8 cellular contexts compared by ENCODE assay signal in genomic region chr19:2494084-2494446, GRCh38. TPM values are rescaled to one million over a fixed set of nuclear protein-coding genes. Genes with fewer than 3 reads are reported as not detected.
A peak's percentile ranks its signal among the peaks of the same experiment; 100 is the strongest.
DNase-seq lines count a peak whose midpoint lies in the region; ATAC-seq and TF ChIP-seq lines count a peak whose summit lies in the region.

No MANE protein-coding gene starts in this region.

- H3K36me3 ChIP-seq in SJSA1 (no peaks in the 10 kb centered on the region), esophagus muscularis mucosa (no peaks in the 10 kb centered on the region), psoas muscle (ENCODE audit: insufficient read depth in 1 of 2, low read depth in 1 of 2) (no peaks in the 10 kb centered on the region), uterus (no peaks in the 10 kb centered on the region)

- 35% methylated on average over 13 of the region's 21 CpGs for WGBS in esophagus muscularis mucosa
- WGBS in psoas muscle, 3 donors, result 50 to 57% (median 50%) methylated on average over 21 of the region's 21 CpGs

- TF ChIP-seq CTCF in esophagus muscularis mucosa (IDR thresholded peaks at IDR 0.05), result no peak
- TF ChIP-seq CTCF in psoas muscle (IDR thresholded peaks at IDR 0.05), result no peak
- TF ChIP-seq CTCF in uterus (IDR thresholded peaks at IDR 0.05), result no peak

- DNase-seq in ELR (ENCODE audit: low read depth), result peak; percentile 77
- DNase-seq in SJSA1 (ENCODE audit: low read depth in 1 of 2, low spot score in 2 of 2), result peak; percentile 48 to 74
- no peak for DNase-seq in esophagus muscularis mucosa (ENCODE audit: extremely low spot score)
- peak in 1 of 2 donors; percentile 46 for DNase-seq in psoas muscle
- DNase-seq in H4 (ENCODE audit: low spot score), result no peak
- no peak for DNase-seq in NCI-H1048 (lab: John Stamatoyannopoulos, UW)
- no peak for DNase-seq in uterus

- intact Hi-C loops in esophagus muscularis mucosa (cut with DNase I), result no loop called here
- intact Hi-C loops in psoas muscle (cut with DNase I), result loop anchor here (2.0 to 5.0 kb wide), 2 partner anchors 17 to 48 kb away; partner anchors contain the start of gene GADD45B (in 1 of the 2)
- intact Hi-C loops in uterus (cut with DNase I; ENCODE audit: low total_unique reads), result no loop called here

- H3K4me1 ChIP-seq in SJSA1 (replicated peaks), result peaks cover 80% of the 10 kb centered on the region
- H3K4me1 ChIP-seq in esophagus muscularis mucosa, result peaks cover 44 to 61% (median 57%) of the 10 kb centered on the region in 4 donors
- H3K4me1 ChIP-seq in psoas muscle, result peaks cover 38% of the 10 kb centered on the region
- peaks cover 0 to 16% of the 10 kb centered on the region in 2 donors for H3K4me1 ChIP-seq in uterus

- no peak for TF ChIP-seq POLR2A in esophagus muscularis mucosa (IDR thresholded peaks at IDR 0.05; ENCODE audit: low read depth)
- no peak for TF ChIP-seq POLR2A in uterus (IDR thresholded peaks at IDR 0.05)

- H3K9me3 ChIP-seq in SJSA1 (replicated peaks) (no peaks in the 10 kb centered on the region), esophagus muscularis mucosa (no peaks in the 10 kb centered on the region), psoas muscle (no peaks in the 10 kb centered on the region), uterus (no peaks in the 10 kb centered on the region)

- no peak for TF ChIP-seq EP300 in esophagus muscularis mucosa (IDR thresholded peaks at IDR 0.05)

- no peaks in the 10 kb centered on the region for H3K27me3 ChIP-seq in SJSA1 (replicated peaks)
- no peaks in the 10 kb centered on the region for H3K27me3 ChIP-seq in esophagus muscularis mucosa
- H3K27me3 ChIP-seq in psoas muscle (ENCODE audit: insufficient read depth in 3 of 3, low read length in 2 of 3), result no peaks in the 10 kb centered on the region
- H3K27me3 ChIP-seq in uterus, result no peaks in the 10 kb centered on the region

- H3K4me3 ChIP-seq in SJSA1 (peak overlapping the region; percentile 34), esophagus muscularis mucosa (peak overlapping the region; percentile 56 to 65 (median 60)), psoas muscle (peak overlapping the region; percentile 55), uterus (no peak overlapping the region)

- H3K27ac ChIP-seq in SJSA1 (no peak overlapping the region), esophagus muscularis mucosa (replicated peaks in 1 of 4) (peak overlapping the region; percentile 87 to 89 (median 88)), psoas muscle (no peak overlapping the region), uterus (no peak overlapping the region)

- ATAC-seq in psoas muscle (no peak), HG03378 (IDR thresholded peaks at IDR 0.05; ENCODE audit: unreplicated experiment) (no peak)

RNA-seq across cellular contexts. Expression of gene GADD45B, which starts 18.1 kb away (rescaled TPM):
- total RNA-seq in SJSA1 (2014; rRNA removed; shearing (Covaris generic)), result 112 and 132 TPM in 2 replicates
- total RNA-seq in esophagus muscularis mucosa (100 to 1,000 TPM in 1 of 4 donors, 10 to 100 TPM in 3; 56.5 to 793 (median 90.5) TPM), psoas muscle (10 to 100 TPM; 10.9 to 63.1 (median 25.6) TPM), uterus (10 to 100 TPM; 17.6 to 68.2 (median 38.0) TPM)
- polyA plus RNA-seq in psoas muscle, result 10 to 100 TPM; 14.1 to 94.1 (median 19.3) TPM
- 14.3 and 82.3 TPM in 2 replicates for total RNA-seq in H4 (2014; rRNA removed; shearing (Covaris generic))

RNA-seq across cellular contexts. Expression of gene LMNB2, which starts 37.3 kb away (rescaled TPM):
- total RNA-seq in SJSA1 (2014; rRNA removed; shearing (Covaris generic)), result 275 and 316 TPM in 2 replicates
- total RNA-seq in esophagus muscularis mucosa (10 to 100 TPM; 13.3 to 30.8 (median 19.3) TPM), psoas muscle (10 to 100 TPM; 11.4 to 28.6 (median 22.7) TPM), uterus (10 to 100 TPM; 10.3 to 75.7 (median 17.1) TPM)
- polyA plus RNA-seq in psoas muscle, result 10 to 100 TPM; 27.6 to 40.3 (median 38.1) TPM
- 64.3 and 86.4 TPM in 2 replicates for total RNA-seq in H4 (2014; rRNA removed; shearing (Covaris generic))

Comparison
In these comparisons a context has a peak if more than half of its experiments do, and no peak if none do; other contexts are left out.
1. DNase-seq: peak in ELR (single experiment) and SJSA1 (2 of 2); none in esophagus muscularis mucosa (single experiment), H4 (single experiment), NCI-H1048 (single experiment) and uterus (0 of 2).
2. H3K27ac ChIP-seq: peak in esophagus muscularis mucosa (4 of 4); none in SJSA1 (single experiment), psoas muscle (single experiment) and uterus (0 of 2).
3. H3K4me3 ChIP-seq: peak in SJSA1 (single experiment), esophagus muscularis mucosa (4 of 4) and psoas muscle (single experiment); none in uterus (0 of 2).
4. intact Hi-C loops: an anchor here in psoas muscle (2.0 to 5.0 kb wide); none called in esophagus muscularis mucosa and uterus.